Comparison of ENCODE assay signal across 15 cellular contexts in genomic region chr16:73323880-73324279, GRCh38.
"Had no signal": no experiment of that assay in that cellular context is flagged by ENCODE, and none has a peak within 500 bp of the region (broad histone marks: within the 10 kb centered on the region; RNA-seq: fewer than 3 reads in every experiment).

No MANE protein-coding gene starts in this region.

- DNase-seq: activated CD4-positive, alpha-beta T cell treated with anti-CD3 and anti-CD28 coated beads for 36 hours; activated CD4-positive, alpha-beta T cell treated with anti-CD3 and anti-CD28 coated beads, Interleukin-2, amount 50 U/mL, for 48 hours; activated T-cell treated with anti-CD3 and anti-CD28 coated beads for 4 hours; amniotic stem cell; dermis blood vessel endothelial cell; effector memory CD4-positive, alpha-beta T cell; esophagus squamous epithelium; immature natural killer cell; kidney glomerular epithelial cell; lower lobe of right lung; nephron progenitor cell; spleen; stimulated activated naive B cell treated with anti-CD40 and anti-IgM and Interleukin-4, amounts not matched to agents 10 μg/mL and 1 μg/mL and 100 μg/mL, for 72 hours had no signal

- H3K4me1 ChIP-seq: esophagus squamous epithelium, lower lobe of right lung, spleen had no signal

- H3K27ac ChIP-seq: cardiac muscle cell, esophagus squamous epithelium, lower lobe of right lung, spleen had no signal

- H3K36me3 ChIP-seq: cardiac muscle cell, esophagus squamous epithelium, lower lobe of right lung, spleen had no signal

- H3K4me3 ChIP-seq: cardiac muscle cell, esophagus squamous epithelium, lower lobe of right lung, spleen had no signal

- ATAC-seq: activated CD4-positive, alpha-beta T cell treated with anti-CD3 and anti-CD28 coated beads for 36 hours; stimulated activated naive B cell treated with anti-CD40 and anti-IgM and Interleukin-4, amounts not matched to agents 10 μg/mL and 1 μg/mL and 100 μg/mL, for 72 hours; WTC11 had no signal

- H3K9me3 ChIP-seq: esophagus squamous epithelium, lower lobe of right lung, spleen had no signal

- H3K27me3 ChIP-seq: cardiac muscle cell, esophagus squamous epithelium had no signal
